In genomic region chr10:22993314-22993713, GRCh38 we compare ENCODE assay signal across 2 cellular contexts.
A peak's percentile ranks its signal among the peaks of the same experiment; 100 is the strongest.
TF ChIP-seq lines count a peak whose summit lies in the region.

No MANE protein-coding gene starts in this region.

TF ChIP-seq in IMR-90, 13 proteins besides CTCF, POLR2A, EP300 and RAD21 (continued from another document):
- TF ChIP-seq MXI1 (IDR thresholded peaks at IDR 0.05; ENCODE audit: borderline replicate concordance, low read depth, low read length), result no peak
TF ChIP-seq in IMR-90: peak in this region for 1.

TF ChIP-seq in K562, 482 proteins besides CTCF, POLR2A, EP300 and RAD21 (continued from another document and continues in another):
- no peak for TF ChIP-seq MITF (IDR thresholded peaks at IDR 0.05)
- no peak for TF ChIP-seq NEUROD1 (IDR thresholded peaks at IDR 0.05; ENCODE audit: borderline replicate concordance, low read depth, low read length, partially characterized antibody)
- no peak for TF ChIP-seq ZSCAN29 (IDR thresholded peaks at IDR 0.05)
- no peak for TF ChIP-seq SIN3A (IDR thresholded peaks at IDR 0.05; ENCODE audit: borderline replicate concordance in 2 of 2, control insufficient read depth in 1 of 2, low read depth in 2 of 2, low read length in 2 of 2)
- TF ChIP-seq MAFK (IDR thresholded peaks at IDR 0.05; ENCODE audit: low read length), result peak; percentile 73
- TF ChIP-seq MBD2 (IDR thresholded peaks at IDR 0.05; ENCODE audit: borderline replicate concordance, low read depth), result no peak
- peak; percentile 62; the same call in 1 of the 2 replicates for TF ChIP-seq MAFF (IDR thresholded peaks at IDR 0.05; ENCODE audit: low read length)
- TF ChIP-seq SRSF1 (IDR thresholded peaks at IDR 0.05; ENCODE audit: low read depth, low read length), result no peak
- no peak for TF ChIP-seq KHSRP (IDR thresholded peaks at IDR 0.05)
- no peak for TF ChIP-seq TEAD1 (CRISPR knock-in tag; IDR thresholded peaks at IDR 0.05)
- TF ChIP-seq USF1 (CRISPR knock-in tag; IDR thresholded peaks at IDR 0.05), result no peak
- no peak for TF ChIP-seq THAP7 (CRISPR knock-in tag; IDR thresholded peaks at IDR 0.05)
- TF ChIP-seq C11orf30 (IDR thresholded peaks at IDR 0.05; ENCODE audit: low read depth), result peak; percentile 61
- no peak for TF ChIP-seq THAP12 (CRISPR knock-in tag; IDR thresholded peaks at IDR 0.05)
- no peak for TF ChIP-seq ZNF212 (CRISPR knock-in tag; IDR thresholded peaks at IDR 0.05)
- peak; percentile 76 for TF ChIP-seq ZNF316 (IDR thresholded peaks at IDR 0.05)
- TF ChIP-seq MAFG (tag; conservative IDR thresholded peaks at IDR 0.05), result peak; percentile 46
- TF ChIP-seq CHAMP1 (IDR thresholded peaks at IDR 0.05), result no peak
- no peak for TF ChIP-seq ZNF696 (CRISPR knock-in tag; conservative IDR thresholded peaks at IDR 0.05)
- no peak for TF ChIP-seq SMAD4 (CRISPR knock-in tag; conservative IDR thresholded peaks at IDR 0.05)
- TF ChIP-seq TRIM25 (IDR thresholded peaks at IDR 0.05; ENCODE audit: borderline replicate concordance), result no peak
- no peak for TF ChIP-seq ZNF354B (CRISPR knock-in tag; IDR thresholded peaks at IDR 0.05)
- no peak for TF ChIP-seq ZNF143 (CRISPR knock-in tag; IDR thresholded peaks at IDR 0.05)
- TF ChIP-seq ZNF518B (CRISPR knock-in tag; IDR thresholded peaks at IDR 0.05), result no peak
- no peak for TF ChIP-seq RBM17 (IDR thresholded peaks at IDR 0.05; ENCODE audit: borderline replicate concordance, low read depth, low read length)
- no peak for TF ChIP-seq CBX5 (IDR thresholded peaks at IDR 0.05; ENCODE audit: borderline replicate concordance, low read depth)
- TF ChIP-seq MTA3 (IDR thresholded peaks at IDR 0.05; ENCODE audit: borderline replicate concordance), result no peak
- no peak for TF ChIP-seq EHMT2 (IDR thresholded peaks at IDR 0.05)
- TF ChIP-seq ZNF655 (CRISPR knock-in tag; IDR thresholded peaks at IDR 0.05), result no peak
- no peak for TF ChIP-seq ZNF280A (IDR thresholded peaks at IDR 0.05; ENCODE audit: low read depth, partially characterized antibody)
- TF ChIP-seq SFPQ (IDR thresholded peaks at IDR 0.05; ENCODE audit: low read depth, low read length), result no peak
- TF ChIP-seq TCF7 (IDR thresholded peaks at IDR 0.05; ENCODE audit: borderline replicate concordance), result no peak
- no peak for TF ChIP-seq ZMIZ1 (IDR thresholded peaks at IDR 0.05; ENCODE audit: low read depth in 2 of 2, low read length in 2 of 2)
- no peak for TF ChIP-seq ZNF232 (CRISPR knock-in tag; IDR thresholded peaks at IDR 0.05)
- no peak for TF ChIP-seq DACH1 (IDR thresholded peaks at IDR 0.05; ENCODE audit: partially characterized antibody)
